Comparison of ENCODE assay signal across 6 cellular contexts in genomic region chr7:136263112-136263860, GRCh38.
DNase-seq lines count a peak whose midpoint lies in the region; TF ChIP-seq lines count a peak whose summit lies in the region.
"Not testable (repeated sequence)": the region's sequence is repeated elsewhere in the genome, so short reads cannot be mapped to it uniquely, and the experiment has no call there.

No MANE protein-coding gene starts in this region.

- H3K4me1 Mint-ChIP-seq in endodermal cell = not testable (repeated sequence)

- TF ChIP-seq CTCF in endodermal cell (conservative IDR thresholded peaks at IDR 0.05) = not testable (repeated sequence)

- not testable (repeated sequence) for H3K27ac ChIP-seq in endodermal cell (ENCODE audit: low read depth, low read length)

- H3K9ac ChIP-seq in endodermal cell (ENCODE audit: extremely low read depth, low read length, poor library complexity, severe bottlenecking) = not testable (repeated sequence)

- peaks cover 54% of the 10 kb centered on the region for H3K27me3 ChIP-seq in endodermal cell (ENCODE audit: control insufficient read depth, insufficient read depth, low read length, poor library complexity, severe bottlenecking)

- peak overlapping the region; percentile 65 for H3K4me3 ChIP-seq in endodermal cell (ENCODE audit: low read length)

- WGBS in endodermal cell (ENCODE audit: insufficient coverage in 1 of 2, insufficient read length in 1 of 2), 2 experiments = 64% methylated on average over 3 of the region's 4 CpGs; no CpG with 5 or more reads in 1 of the 2 experiments

- H3K36me3 Mint-ChIP-seq in endodermal cell (ENCODE audit: low read depth) = not testable (repeated sequence)

- not testable (repeated sequence) for H3K4me1 ChIP-seq in endodermal cell (ENCODE audit: control insufficient read depth, insufficient read depth, low read length)

- H3K27ac Mint-ChIP-seq in endodermal cell = not testable (repeated sequence)

- peaks cover 87% of the 10 kb centered on the region for H3K9me3 ChIP-seq in endodermal cell (ENCODE audit: control insufficient read depth, low read length)

- not testable (repeated sequence) for H3K36me3 ChIP-seq in endodermal cell (ENCODE audit: control insufficient read depth, insufficient read depth, low read length)

- peaks cover 25% of the 10 kb centered on the region for H3K27me3 Mint-ChIP-seq in endodermal cell (ENCODE audit: insufficient read depth)

- H3K4me3 Mint-ChIP-seq in endodermal cell = not testable (repeated sequence)

- H3K9me3 Mint-ChIP-seq in endodermal cell = peaks cover 83% of the 10 kb centered on the region

- DNase-seq in COLO829 (ENCODE audit: low spot score) (peak; percentile 85), DMS153 treated with DMSO at 0.1 percent for 48 hours (lab: John Stamatoyannopoulos, UW; ENCODE audit: unreplicated experiment) (peak; percentile 1), G401 (ENCODE audit: low spot score) (peak; percentile 55), NCI-H69 (lab: John Stamatoyannopoulos, UW) (peak; percentile 43), RPMI7951 (ENCODE audit: low read depth) (peak; percentile 5)
- DNase-seq in endodermal cell = not testable (repeated sequence)

- in situ Hi-C loops in G401 (cut with HindIII; ENCODE audit: low sequenced_read_pairs) = not testable (repeated sequence)
